18 cellular contexts compared by ENCODE assay signal in genomic region chr6:134911532-134911931, GRCh38. TPM values are rescaled to one million over a fixed set of nuclear protein-coding genes. Genes with fewer than 3 reads are reported as not detected.
DNase-seq lines count a peak whose midpoint lies in the region; ATAC-seq and TF ChIP-seq lines count a peak whose summit lies in the region.
"Had no signal": no experiment of that assay in that cellular context is flagged by ENCODE, and none has a peak within 500 bp of the region (broad histone marks: within the 10 kb centered on the region; RNA-seq: fewer than 3 reads in every experiment).

No MANE protein-coding gene starts in this region.

- H3K36me3 Mint-ChIP-seq in immature natural killer cell: peaks cover 2 to 9% (median 2%) of the 10 kb centered on the region in 3 donors
- H3K36me3 Mint-ChIP-seq: neural progenitor cell had no signal

- ATAC-seq in activated CD4-positive, CD25-positive, alpha-beta regulatory T cell treated with anti-CD3 and anti-CD28 coated beads, Interleukin-2, amount 50 U/mL, for 24 hours: peak; percentile 48 to 55
- no peak for ATAC-seq in HG03135 (IDR thresholded peaks at IDR 0.05; ENCODE audit: unreplicated experiment)
- ATAC-seq: A549, gastrocnemius medialis, upper lobe of right lung had no signal

- no peaks in the 10 kb centered on the region for H3K4me1 Mint-ChIP-seq in immature natural killer cell
- H3K4me1 Mint-ChIP-seq: activated CD4-positive, alpha-beta memory T cell treated with anti-CD3 and anti-CD28 coated beads, Interleukin-2, amount 10 ng/mL, durations not matched to agents 7 days and 5 days had no signal

- no peak overlapping the region for H3K4me3 ChIP-seq in fibroblast of pulmonary artery (replicated peaks; ENCODE audit: low read depth, low read length)
- H3K4me3 ChIP-seq: A549, gastrocnemius medialis, neural progenitor cell, spleen, upper lobe of right lung had no signal

- H3K27ac Mint-ChIP-seq in immature natural killer cell: no peak overlapping the region
- H3K27ac Mint-ChIP-seq: activated CD4-positive, alpha-beta memory T cell treated with anti-CD3 and anti-CD28 coated beads, Interleukin-2, amount 10 ng/mL, durations not matched to agents 7 days and 5 days; neural progenitor cell; T-helper 1 cell treated with Interleukin-12 subunit alpha and Interleukin-12 subunit beta and Interleukin-4 antibody, amounts not matched to agents 30 μg/mL and 1 μg/mL, for 36 hours had no signal

- no peak overlapping the region for H3K4me3 Mint-ChIP-seq in immature natural killer cell
- H3K4me3 Mint-ChIP-seq: activated CD4-positive, alpha-beta memory T cell treated with anti-CD3 and anti-CD28 coated beads, Interleukin-2, amount 10 ng/mL, durations not matched to agents 7 days and 5 days; neural progenitor cell; T-helper 1 cell treated with Interleukin-12 subunit alpha and Interleukin-12 subunit beta and Interleukin-4 antibody, amounts not matched to agents 30 μg/mL and 1 μg/mL, for 36 hours had no signal

- TF ChIP-seq CTCF in fibroblast of pulmonary artery (IDR thresholded peaks at IDR 0.05; ENCODE audit: low read length, missing control alignments): no peak

- peaks cover 0 to 9% (median 3%) of the 10 kb centered on the region in 3 donors for H3K27me3 Mint-ChIP-seq in immature natural killer cell (ENCODE audit: low read depth in 3 of 3)

- no peaks in the 10 kb centered on the region for H3K9me3 Mint-ChIP-seq in immature natural killer cell
- H3K9me3 Mint-ChIP-seq: activated CD4-positive, alpha-beta memory T cell treated with anti-CD3 and anti-CD28 coated beads, Interleukin-2, amount 10 ng/mL, durations not matched to agents 7 days and 5 days; neural progenitor cell; T-helper 1 cell treated with Interleukin-12 subunit alpha and Interleukin-12 subunit beta and Interleukin-4 antibody, amounts not matched to agents 30 μg/mL and 1 μg/mL, for 36 hours had no signal

- DNase-seq in activated CD4-positive, CD25-positive, alpha-beta regulatory T cell treated with anti-CD3 and anti-CD28 coated beads, Interleukin-2, amount 50 U/mL, for 72 hours: no peak
- DNase-seq in SW480 (ENCODE audit: low spot score) (peak; percentile 21), fibroblast of pulmonary artery (ENCODE audit: low read depth) (peak; percentile 65), stromal cell of bone marrow (ENCODE audit: low read depth) (peak; percentile 68), immature natural killer cell (no peak), cortex of kidney (lab: John Stamatoyannopoulos, UW) (no peak)
- DNase-seq: activated CD4-positive, alpha-beta memory T cell treated with anti-CD3 and anti-CD28 coated beads, Interleukin-2, amount 10 ng/mL, durations not matched to agents 7 days and 5 days; activated gamma-delta T cell; cerebellar nuclear complex; gastrocnemius medialis; NCI-H2107; spleen; upper lobe of right lung had no signal

RNA-seq across cellular contexts. Expression of gene ALDH8A1, which starts 38.4 kb away (rescaled TPM):
- under 1 TPM in 1 of 3 donors, not detected in 2; 0.10 TPM for polyA plus RNA-seq in immature natural killer cell

Comparison
In these comparisons a context has a peak if more than half of its experiments do, and no peak if none do; other contexts are left out.
1. DNase-seq: peak in SW480 (single experiment), fibroblast of pulmonary artery (single experiment) and stromal cell of bone marrow (single experiment); none in activated CD4-positive, CD25-positive, alpha-beta regulatory T cell treated with anti-CD3 and anti-CD28 coated beads, Interleukin-2, amount 50 U/mL, for 72 hours (single experiment), immature natural killer cell (0 of 3) and cortex of kidney (single experiment).